In the genomic region with DNA sequence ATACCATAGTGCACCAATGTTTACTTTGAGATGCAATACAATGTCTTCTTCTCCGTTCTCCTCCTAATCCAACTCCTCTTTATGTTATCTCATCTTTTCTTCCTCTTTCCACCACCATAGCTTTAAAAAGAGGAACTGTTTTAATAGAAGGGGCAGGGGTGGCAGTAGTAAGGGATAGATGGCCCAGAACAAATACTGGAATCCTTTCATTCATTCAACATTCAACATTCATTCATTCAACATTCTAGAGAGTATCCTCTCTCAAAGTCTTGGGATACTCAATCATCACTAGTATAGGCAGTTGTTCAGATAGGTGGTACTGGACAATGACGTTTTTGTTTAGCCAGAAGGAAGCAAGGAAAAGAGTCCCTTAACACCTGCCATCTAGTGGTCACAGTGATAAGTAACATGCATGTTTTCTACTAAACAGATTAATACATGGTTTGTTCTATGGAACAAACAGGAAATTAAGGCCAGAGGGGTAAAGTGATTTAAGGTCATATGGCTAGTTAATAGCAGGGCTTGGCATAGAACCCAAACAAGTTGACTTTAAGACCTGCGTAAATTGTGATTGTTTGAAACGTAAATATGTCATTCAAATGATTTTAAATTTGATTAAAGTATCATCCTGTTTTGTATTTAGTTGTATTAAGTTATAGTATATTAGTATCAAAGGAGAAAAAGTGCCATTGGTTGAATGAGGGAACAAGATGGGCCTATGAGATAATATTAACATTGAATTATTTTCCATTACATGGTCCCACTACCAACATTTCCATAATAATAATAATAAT, we compare ENCODE assay signal across 9 cellular contexts. TPM values are rescaled to one million over a fixed set of nuclear protein-coding genes. Genes with fewer than 3 reads are reported as not detected.
A peak's percentile ranks its signal among the peaks of the same experiment; 100 is the strongest.
DNase-seq lines count a peak whose midpoint lies in the region; ATAC-seq, FAIRE-seq and TF ChIP-seq lines count a peak whose summit lies in the region.
"Had no signal": no experiment of that assay in that cellular context is flagged by ENCODE, and none has a peak within 500 bp of the region (broad histone marks: within the 10 kb centered on the region; RNA-seq: fewer than 3 reads in every experiment).

No MANE protein-coding gene starts in this region.

- peaks cover 0 to 2% (median 0%) of the 10 kb centered on the region in 5 donors for H3K9me3 Mint-ChIP-seq in CD8-positive, alpha-beta memory T cell

- H3K4me1 ChIP-seq in thoracic aorta (ENCODE audit: control insufficient read depth in 1 of 2, low read depth in 2 of 2): peaks cover 5 to 13% of the 10 kb centered on the region in 2 donors
- H3K4me1 ChIP-seq in CD8-positive, alpha-beta memory T cell (ENCODE audit: insufficient read depth, low read length): peaks cover 14% of the 10 kb centered on the region

- H3K27me3 Mint-ChIP-seq in CD8-positive, alpha-beta memory T cell: peaks cover 26 to 43% of the 10 kb centered on the region in 2 donors

- H3K36me3 ChIP-seq in thoracic aorta: no peaks in the 10 kb centered on the region
- no peaks in the 10 kb centered on the region for H3K36me3 ChIP-seq in CD8-positive, alpha-beta memory T cell (ENCODE audit: insufficient read depth, low read length)

- no peaks in the 10 kb centered on the region for H3K9me3 ChIP-seq in thoracic aorta
- H3K9me3 ChIP-seq in CD8-positive, alpha-beta memory T cell (ENCODE audit: low read length): no peaks in the 10 kb centered on the region

- ATAC-seq in thoracic aorta (ENCODE audit: insufficient number of reproducible peaks, low FRiP score, low read depth): no peak

- DNase-seq in NCI-H1694 (lab: John Stamatoyannopoulos, UW): peak; percentile 52
- peak; percentile 85 for DNase-seq in SW480 (ENCODE audit: low spot score)
- DNase-seq in glomerular visceral epithelial cell (ENCODE audit: extremely low spot score): peak; percentile 54
- DNase-seq in thoracic aorta (ENCODE audit: low spot score): no peak
- DNase-seq in activated T-cell treated with anti-CD3 and anti-CD28 coated beads for 4 hours: no peak
- no peak for DNase-seq in CD8-positive, alpha-beta memory T cell

- POLR2A ChIA-PET in CD8-positive, alpha-beta memory T cell (lab: Charles Lee): no interaction called here

- peak overlapping the region in 3 of 8 donors; percentile 4 to 8 (median 7) for H3K27ac Mint-ChIP-seq in CD8-positive, alpha-beta memory T cell

- peaks cover 19 to 21% (median 20%) of the 10 kb centered on the region in 3 donors for H3K4me1 Mint-ChIP-seq in CD8-positive, alpha-beta memory T cell

- peak overlapping the region in 2 of 7 donors; percentile 6 to 64 for H3K4me3 Mint-ChIP-seq in CD8-positive, alpha-beta memory T cell

- H3K27me3 ChIP-seq in thoracic aorta (replicated peaks; ENCODE audit: insufficient read depth): no peaks in the 10 kb centered on the region
- H3K27me3 ChIP-seq in CD8-positive, alpha-beta memory T cell (ENCODE audit: insufficient read depth, low read length, poor library complexity, severe bottlenecking): no peaks in the 10 kb centered on the region

- CTCF ChIA-PET in CD8-positive, alpha-beta memory T cell (lab: Charles Lee): no interaction called here

- peaks cover 3 to 6% (median 5%) of the 10 kb centered on the region in 3 donors for H3K36me3 Mint-ChIP-seq in CD8-positive, alpha-beta memory T cell

- peak; percentile 75 for TF ChIP-seq CTCF in GM12873 (IDR thresholded peaks at IDR 0.05; ENCODE audit: insufficient read depth, low read depth, low read length, missing control alignments)
- peak; percentile 29 for TF ChIP-seq CTCF in thoracic aorta (IDR thresholded peaks at IDR 0.05)

- H3K4me3 ChIP-seq in thoracic aorta: no peak overlapping the region
- H3K4me3 ChIP-seq in CD8-positive, alpha-beta memory T cell (ENCODE audit: low read length): no peak overlapping the region

- peak; percentile 85 for FAIRE-seq in A204.1 (lab: Jason Lieb, UNC)
- FAIRE-seq: endometrium had no signal

- no peak overlapping the region for H3K27ac ChIP-seq in thoracic aorta
- no peak overlapping the region for H3K27ac ChIP-seq in CD8-positive, alpha-beta memory T cell (ENCODE audit: low read depth, low read length)

RNA-seq across cellular contexts. Expression of a gene that starts 26.9 kb away (rescaled TPM):
- 1 to 10 TPM; 2.0 to 3.1 TPM for total RNA-seq in thoracic aorta
- 1 to 10 TPM; 1.7 to 2.2 TPM for total RNA-seq in CD8-positive, alpha-beta memory T cell
- 0.94 TPM for polyA plus RNA-seq in CD8-positive, alpha-beta memory T cell

Comparison
In these comparisons a context has a peak if more than half of its experiments do, and no peak if none do; other contexts are left out.
1. DNase-seq: peak in NCI-H1694 (single experiment), SW480 (single experiment) and glomerular visceral epithelial cell (single experiment); none in thoracic aorta (single experiment), activated T-cell treated with anti-CD3 and anti-CD28 coated beads for 4 hours (single experiment) and CD8-positive, alpha-beta memory T cell (0 of 5).